2 cellular contexts compared by ENCODE assay signal in genomic region chr12:96513166-96513565, GRCh38.
TF ChIP-seq lines count a peak whose summit lies in the region.

No MANE protein-coding gene starts in this region.

TF ChIP-seq in HEK293T, 16 proteins besides CTCF, POLR2A, EP300 and RAD21 (continued from another document):
- TF ChIP-seq SP1 (IDR thresholded peaks at IDR 0.05) (no peak), NFRKB (IDR thresholded peaks at IDR 0.05) (no peak), CTBP1 (IDR thresholded peaks at IDR 0.05; ENCODE audit: borderline replicate concordance) (no peak)

TF ChIP-seq in SK-N-SH treated with all-trans-retinoic acid at 6 μM for 48 hours, 23 proteins besides CTCF, POLR2A, EP300 and RAD21:
- TF ChIP-seq TSHZ2 (CRISPR knock-in tag; IDR thresholded peaks at IDR 0.05) (no peak), ARNTL (CRISPR knock-in tag; IDR thresholded peaks at IDR 0.05; ENCODE audit: borderline replicate concordance, low read depth) (no peak), CSRNP3 (CRISPR knock-in tag; IDR thresholded peaks at IDR 0.05) (no peak), CREB5 (CRISPR knock-in tag; IDR thresholded peaks at IDR 0.05; ENCODE audit: low read depth) (no peak), PPARA (CRISPR knock-in tag; IDR thresholded peaks at IDR 0.05; ENCODE audit: borderline replicate concordance) (no peak), ZC3H10 (CRISPR knock-in tag; IDR thresholded peaks at IDR 0.05) (no peak), POU6F1 (CRISPR knock-in tag; IDR thresholded peaks at IDR 0.05; ENCODE audit: borderline replicate concordance, low read depth) (no peak), OSR1 (CRISPR knock-in tag; IDR thresholded peaks at IDR 0.05) (no peak), ZNF565 (CRISPR knock-in tag; conservative IDR thresholded peaks at IDR 0.05; ENCODE audit: low read depth) (no peak), ZFP3 (CRISPR knock-in tag; IDR thresholded peaks at IDR 0.05) (no peak), ZNF70 (CRISPR knock-in tag; IDR thresholded peaks at IDR 0.05) (no peak), BACH2 (CRISPR knock-in tag; IDR thresholded peaks at IDR 0.05; ENCODE audit: borderline replicate concordance) (no peak)
